Comparison of ENCODE assay signal across 13 cellular contexts in genomic region chr9:87006956-87007355, GRCh38. TPM values are rescaled to one million over a fixed set of nuclear protein-coding genes. Genes with fewer than 3 reads are reported as not detected.
DNase-seq lines count a peak whose midpoint lies in the region; ATAC-seq and TF ChIP-seq lines count a peak whose summit lies in the region.
"Had no signal": no experiment of that assay in that cellular context is flagged by ENCODE, and none has a peak within 500 bp of the region (broad histone marks: within the 10 kb centered on the region; RNA-seq: fewer than 3 reads in every experiment).

No MANE protein-coding gene starts in this region.

- peak; percentile 69 for DNase-seq in mammary epithelial cell
- peak; percentile 45 for DNase-seq in epithelial cell of esophagus (ENCODE audit: low read depth)
- no peak for DNase-seq in neural progenitor cell (ENCODE audit: low spot score)
- no peak for DNase-seq in type B pancreatic cell (ENCODE audit: extremely low spot score, unreplicated experiment)
- DNase-seq in UCSD-AML1 (lab: John Stamatoyannopoulos, UW; ENCODE audit: unreplicated experiment): no peak
- DNase-seq: Calu3; CD4-positive, alpha-beta T cell; DMS 273 treated with DMSO at 0.1 percent for 48 hours; HCEC 1CT; HFFc6 had no signal

- H3K36me3 Mint-ChIP-seq in neural progenitor cell: no peaks in the 10 kb centered on the region
- H3K36me3 Mint-ChIP-seq in type B pancreatic cell: peaks cover 4% of the 10 kb centered on the region

- no peak for ATAC-seq in HG02588 (IDR thresholded peaks at IDR 0.05; ENCODE audit: unreplicated experiment)
- no peak for ATAC-seq in HG02852 (IDR thresholded peaks at IDR 0.05; ENCODE audit: unreplicated experiment)

- BruUV-seq in mammary epithelial cell (replicated peaks; lab: Mats Ljungman, UMichigan): no TSS peak

- CTCF ChIA-PET in mammary epithelial cell (lab: Charles Lee; ENCODE audit: low non-redundant PET): interaction anchor here (0.5 to 0.6 kb wide), 2 partner anchors 59 to 235 kb away, joined by 3 to 5 read pairs; partner anchors contain the start of gene GAS1

- H3K27ac Mint-ChIP-seq in neural progenitor cell: peak overlapping the region; percentile 1
- H3K27ac Mint-ChIP-seq in type B pancreatic cell: peak overlapping the region; percentile 27
- H3K27ac Mint-ChIP-seq: B cell; CD4-positive, alpha-beta T cell; HFFc6 had no signal

- in situ Hi-C loops in mammary epithelial cell (cut with MboI; ENCODE audit: low sequenced_read_pairs in 2 of 2): no loop called here

- intact Hi-C loops in mammary epithelial cell (cut with micrococcal nuclease): no loop called here

- H3K36me3 ChIP-seq in mammary epithelial cell (ENCODE audit: insufficient read depth, low read length) (no peaks in the 10 kb centered on the region), neural progenitor cell (no peaks in the 10 kb centered on the region)

- H3F3A ChIP-seq in neural progenitor cell (ENCODE audit: low read depth): no peaks in the 10 kb centered on the region

- H3K4me2 ChIP-seq in mammary epithelial cell (ENCODE audit: insufficient read depth, low read depth, low read length) (peak overlapping the region; percentile 60), neural progenitor cell (no peak overlapping the region)

- no peaks in the 10 kb centered on the region for H3K79me2 ChIP-seq in mammary epithelial cell (ENCODE audit: insufficient read depth, low read length)
- H3K79me2 ChIP-seq in neural progenitor cell (ENCODE audit: low read depth): no peaks in the 10 kb centered on the region

- peak overlapping the region; percentile 29 for H3K9ac ChIP-seq in mammary epithelial cell (ENCODE audit: insufficient read depth, low read length)
- H3K9ac ChIP-seq in neural progenitor cell: no peak overlapping the region

- H3K27me3 Mint-ChIP-seq in neural progenitor cell (ENCODE audit: insufficient read depth, low read depth): no peaks in the 10 kb centered on the region
- H3K27me3 Mint-ChIP-seq in type B pancreatic cell: no peaks in the 10 kb centered on the region

- H3K27ac ChIP-seq in mammary epithelial cell (ENCODE audit: insufficient read depth, low read depth, low read length): no peak overlapping the region
- no peak overlapping the region for H3K27ac ChIP-seq in neural progenitor cell

- dilution Hi-C loops in mammary epithelial cell (cut with HindIII; ENCODE audit: low sequenced_read_pairs): no loop called here

- H3K9me3 Mint-ChIP-seq in neural progenitor cell (peaks cover 2% of the 10 kb centered on the region), type B pancreatic cell (peaks cover 4% of the 10 kb centered on the region)
- H3K9me3 Mint-ChIP-seq: CD4-positive, alpha-beta T cell; HFFc6 had no signal

- WGBS in mammary epithelial cell (ENCODE audit: low coverage, missing lambda C conversion rate): 13% methylated on average over 4 of the region's 4 CpGs

- H3K4me1 ChIP-seq in mammary epithelial cell (ENCODE audit: insufficient read depth, low read length) (peaks cover 26% of the 10 kb centered on the region), neural progenitor cell (no peaks in the 10 kb centered on the region)

- H2AFZ ChIP-seq in mammary epithelial cell (ENCODE audit: low read depth, low read length) (peak overlapping the region; percentile 76), neural progenitor cell (replicated peaks) (no peak overlapping the region)

- H4K20me1 ChIP-seq in mammary epithelial cell (ENCODE audit: insufficient read depth, low read length) (no peaks in the 10 kb centered on the region), neural progenitor cell (ENCODE audit: low read depth) (no peaks in the 10 kb centered on the region)

- no peak overlapping the region for H3K4me3 Mint-ChIP-seq in neural progenitor cell
- no peak overlapping the region for H3K4me3 Mint-ChIP-seq in type B pancreatic cell
- H3K4me3 Mint-ChIP-seq: B cell; CD4-positive, alpha-beta T cell; HFFc6 had no signal

- TF ChIP-seq CTCF in mammary epithelial cell (conservative IDR thresholded peaks at IDR 0.05 in 1 of 2, IDR thresholded peaks at IDR 0.05 in 1 of 2; ENCODE audit: extremely low read depth in 1 of 2, insufficient read depth in 1 of 2, low read depth in 1 of 2, low read length in 2 of 2) (no peak), epithelial cell of esophagus (IDR thresholded peaks at IDR 0.05; ENCODE audit: insufficient read depth, low read depth, low read length, missing control alignments) (no peak), neural progenitor cell (IDR thresholded peaks at IDR 0.05) (no peak), type B pancreatic cell (conservative IDR thresholded peaks at IDR 0.05) (no peak)

- H3K27me3 ChIP-seq in mammary epithelial cell (ENCODE audit: insufficient read depth, low read length) (no peaks in the 10 kb centered on the region), neural progenitor cell (no peaks in the 10 kb centered on the region)

- H3K4me3 ChIP-seq in mammary epithelial cell (replicated peaks in 1 of 3; ENCODE audit: insufficient read depth in 1 of 3, low read depth in 2 of 3, low read length in 3 of 3) (peak overlapping the region in 1 of 3 experiments; percentile 19), epithelial cell of esophagus (ENCODE audit: low read length) (no peak overlapping the region), neural progenitor cell (no peak overlapping the region)

- H3K4me1 Mint-ChIP-seq in neural progenitor cell (peaks cover 7% of the 10 kb centered on the region), type B pancreatic cell (ENCODE audit: unreplicated experiment) (peaks cover 29% of the 10 kb centered on the region)
- H3K4me1 Mint-ChIP-seq: B cell had no signal

- H3K9me3 ChIP-seq in mammary epithelial cell (replicated peaks; ENCODE audit: insufficient read depth, low read length): no peaks in the 10 kb centered on the region
- no peaks in the 10 kb centered on the region for H3K9me3 ChIP-seq in neural progenitor cell (ENCODE audit: low read depth)

RNA-seq across cellular contexts. Expression of gene GAS1, which starts 59.6 kb away (rescaled TPM):
- total RNA-seq in mammary epithelial cell (10 to 100 TPM in 1 of 2 donors, 1 to 10 TPM in 1; 2.8 to 15.7 TPM), neural progenitor cell (ENCODE audit: low replicate concordance) (68.1 and 104 TPM in 2 replicates), type B pancreatic cell (ENCODE audit: low replicate concordance) (16.0 and 120 TPM in 2 replicates)
- 1.4 TPM for polyA plus RNA-seq in mammary epithelial cell
- 1.7 TPM for polyA minus RNA-seq in mammary epithelial cell

Comparison
In these comparisons a context has a peak if more than half of its experiments do, and no peak if none do; other contexts are left out.
1. DNase-seq: peak in mammary epithelial cell (single experiment) and epithelial cell of esophagus (single experiment); none in neural progenitor cell (single experiment), type B pancreatic cell (single experiment) and UCSD-AML1 (single experiment).